ENCODE assay signal across 2 cellular contexts in genomic region chrX:148412006-148412405, GRCh38.
TF ChIP-seq lines count a peak whose summit lies in the region.

No MANE protein-coding gene starts in this region.

TF ChIP-seq in A549, 52 proteins besides CTCF, POLR2A, EP300 and RAD21 (continued from another document):
- TF ChIP-seq BCL3 (IDR thresholded peaks at IDR 0.05), result no peak
- TF ChIP-seq HOXA7 (CRISPR knock-in tag; IDR thresholded peaks at IDR 0.05), result no peak
- TF ChIP-seq ESRRA (IDR thresholded peaks at IDR 0.05; ENCODE audit: borderline replicate concordance, low read length), result no peak
- no peak for TF ChIP-seq ZC3H11A (IDR thresholded peaks at IDR 0.05)
- TF ChIP-seq NPAS2 (CRISPR knock-in tag; IDR thresholded peaks at IDR 0.05; ENCODE audit: borderline replicate concordance), result no peak
- TF ChIP-seq FOXS1 (CRISPR knock-in tag; IDR thresholded peaks at IDR 0.05), result no peak
- TF ChIP-seq PBX3 (IDR thresholded peaks at IDR 0.05), result no peak
- TF ChIP-seq RCOR1 (IDR thresholded peaks at IDR 0.05; ENCODE audit: low read depth, low read length), result no peak
- no peak for TF ChIP-seq REST (IDR thresholded peaks at IDR 0.05)
- TF ChIP-seq E2F6 (IDR thresholded peaks at IDR 0.05; ENCODE audit: borderline replicate concordance, low read depth), result no peak
- TF ChIP-seq EHMT2 (IDR thresholded peaks at IDR 0.05; ENCODE audit: low read depth), result no peak

TF ChIP-seq in H1, 55 proteins besides CTCF, POLR2A, EP300 and RAD21 (continued from another document):
- TF ChIP-seq E2F6 (IDR thresholded peaks at IDR 0.05) (no peak), SIN3A (conservative IDR thresholded peaks at IDR 0.05 in 1 of 2, IDR thresholded peaks at IDR 0.05 in 1 of 2; ENCODE audit: low read depth in 1 of 2, low read length in 2 of 2) (no peak)
